Comparison of ENCODE assay signal across 9 cellular contexts in genomic region chr22:45504703-45505341, GRCh38. TPM values are rescaled to one million over a fixed set of nuclear protein-coding genes. Genes with fewer than 3 reads are reported as not detected.
DNase-seq lines count a peak whose midpoint lies in the region; ATAC-seq, FAIRE-seq and TF ChIP-seq lines count a peak whose summit lies in the region.
"Had no signal": no experiment of that assay in that cellular context is flagged by ENCODE, and none has a peak within 500 bp of the region (broad histone marks: within the 10 kb centered on the region; RNA-seq: fewer than 3 reads in every experiment).

No MANE protein-coding gene starts in this region.

- no peak for FAIRE-seq in H54 (lab: Jason Lieb, UNC)

- peak overlapping the region; percentile 69 to 80 for H3K27ac ChIP-seq in esophagus (ENCODE audit: low read depth in 2 of 2, low read length in 1 of 2)

- no peaks in the 10 kb centered on the region for H3K9me3 ChIP-seq in esophagus (ENCODE audit: control insufficient read depth in 2 of 2, insufficient read depth in 1 of 2, low read depth in 1 of 2, low read length in 1 of 2)

- H3K4me1 ChIP-seq in esophagus (ENCODE audit: control insufficient read depth in 2 of 2, insufficient read depth in 2 of 2, low read length in 1 of 2), result peaks cover 10 to 12% of the 10 kb centered on the region in 2 donors

- H3K4me3 ChIP-seq in esophagus (ENCODE audit: low read depth in 1 of 2, low read length in 2 of 2), result peak overlapping the region; percentile 28 to 63

- 14 to 23% methylated on average over 18 of the region's 18 CpGs for WGBS in esophagus, 2 donors

- DNase-seq in AG08396 (ENCODE audit: low spot score) (peak; percentile 41), NCI-H2171 (lab: John Stamatoyannopoulos, UW) (peak; percentile 61), myocyte (ENCODE audit: low read depth) (peak; percentile 54), OCI-M1 (lab: John Stamatoyannopoulos, UW) (no peak), H54 (ENCODE audit: insufficient read length, low spot score) (no peak), NCI-H2196 treated with DMSO at 0.1 percent for 48 hours (lab: John Stamatoyannopoulos, UW; ENCODE audit: unreplicated experiment) (no peak)
- DNase-seq: DND-41 had no signal

- ATAC-seq in GM18505 (IDR thresholded peaks at IDR 0.05; ENCODE audit: unreplicated experiment), result no peak

- H3K27me3 ChIP-seq in esophagus (ENCODE audit: control insufficient read depth in 1 of 2, insufficient read depth in 2 of 2, low read length in 2 of 2), result no peaks in the 10 kb centered on the region

- TF ChIP-seq POLR2A in H54 (IDR thresholded peaks at IDR 0.05; ENCODE audit: low read depth, low read length) (no peak), GM18505 (IDR thresholded peaks at IDR 0.05; ENCODE audit: borderline replicate concordance, extremely low read depth, insufficient read depth, insufficient read length) (no peak)

- H3K36me3 ChIP-seq in esophagus (ENCODE audit: control insufficient read depth in 2 of 2, insufficient read depth in 2 of 2, low read length in 1 of 2), result no peaks in the 10 kb centered on the region

RNA-seq across cellular contexts. Expression of gene FBLN1, which starts 2.1 kb away (rescaled TPM):
- polyA plus RNA-seq in esophagus, result 10 to 100 TPM; 18.8 to 50.3 TPM
- total RNA-seq in myocyte, result 12.2 and 12.6 TPM in 2 replicates
- 7.4 TPM for polyA plus RNA-seq in myocyte (2012)

Comparison
In these comparisons a context has a peak if more than half of its experiments do, and no peak if none do; other contexts are left out.
1. DNase-seq: peak in AG08396 (single experiment), NCI-H2171 (single experiment) and myocyte (single experiment); none in OCI-M1 (single experiment), H54 (single experiment) and NCI-H2196 treated with DMSO at 0.1 percent for 48 hours (single experiment).